In the genomic region with DNA sequence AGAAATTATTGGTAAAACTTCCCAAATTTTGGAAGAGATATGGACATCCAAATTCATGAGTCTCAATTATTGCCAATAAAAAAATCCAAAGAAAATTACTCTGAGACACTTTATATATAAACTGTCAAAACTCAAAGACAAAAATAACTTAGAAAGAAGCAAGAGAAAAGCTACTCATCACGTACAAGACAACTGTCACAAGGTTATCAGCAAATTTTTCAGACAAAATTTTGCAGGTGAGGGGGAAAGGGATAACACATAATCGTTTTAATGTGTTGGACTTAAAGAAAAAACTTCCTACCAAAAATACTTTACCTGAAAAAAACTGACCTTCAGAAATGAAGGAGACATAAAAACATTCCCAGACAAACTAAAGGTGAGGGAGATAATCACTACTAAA, we compare ENCODE assay signal across 29 cellular contexts.
A peak's percentile ranks its signal among the peaks of the same experiment; 100 is the strongest.
DNase-seq lines count a peak whose midpoint lies in the region; FAIRE-seq and TF ChIP-seq lines count a peak whose summit lies in the region.
"Had no signal": no experiment of that assay in that cellular context is flagged by ENCODE, and none has a peak within 500 bp of the region (broad histone marks: within the 10 kb centered on the region; RNA-seq: fewer than 3 reads in every experiment).

No MANE protein-coding gene starts in this region.

- FAIRE-seq in small intestine (lab: Jason Lieb, UNC): no peak
- FAIRE-seq: A204.1, A549, D721Med had no signal

- no peak for DNase-seq in small intestine
- DNase-seq: 8988T; ACHN; AML-193; BE2C; C1 segment of cervical spinal cord; Caco-2; Calu3; CD4-positive, alpha-beta memory T cell; CD4-positive, alpha-beta T cell; CD4-positive, CD25-positive, alpha-beta regulatory T cell; CD8-positive, alpha-beta memory T cell; CD8-positive, alpha-beta T cell; COR-L47; DMS 273 treated with DMSO at 0.1 percent for 48 hours; DMS153; DMS53; DMS79; DMS79 treated with DMSO at 0.1 percent for 48 hours; DND-41; EL had no signal

- POLR2A ChIA-PET in HEK293 (lab: Yijun Ruan, JAX): no interaction called here

- H3K36me3 ChIP-seq in HEK293 (ENCODE audit: control insufficient read depth in 2 of 2, insufficient read depth in 1 of 2, low read length in 2 of 2) (no peaks in the 10 kb centered on the region), small intestine (ENCODE audit: control insufficient read depth in 2 of 2, insufficient read depth in 2 of 2, low read length in 2 of 2) (no peaks in the 10 kb centered on the region)
- H3K36me3 ChIP-seq: BE2C; BLaER1; BLaER1 treated with 17β-estradiol and CSF1 and Interleukin-3, amounts not matched to agents 10 nM and 100 nM had no signal

- no peaks in the 10 kb centered on the region for H3K4me1 ChIP-seq in HEK293 (ENCODE audit: control insufficient read depth, insufficient read depth, low read length)
- H3K4me1 ChIP-seq in small intestine (ENCODE audit: control insufficient read depth in 2 of 2, insufficient read depth in 1 of 2, low read depth in 1 of 2, low read length in 1 of 2): no peaks in the 10 kb centered on the region
- H3K4me1 ChIP-seq: A549; BE2C; BLaER1; BLaER1 treated with 17β-estradiol and CSF1 and Interleukin-3, amounts not matched to agents 10 nM and 100 nM; Caco-2 had no signal

- H3K4me3 ChIP-seq in HEK293 (ENCODE audit: low read depth, low read length) (no peak overlapping the region), small intestine (ENCODE audit: low read depth in 1 of 2, low read length in 2 of 2) (no peak overlapping the region)
- H3K4me3 ChIP-seq: A549; BLaER1; BLaER1 treated with 17β-estradiol and CSF1 and Interleukin-3, amounts not matched to agents 10 nM and 100 nM had no signal

- CTCF ChIA-PET in HEK293 (lab: Yijun Ruan, JAX): no interaction called here

- H3K27ac ChIP-seq in HEK293 (ENCODE audit: extremely low read depth, low read depth, low read length) (no peak overlapping the region), small intestine (ENCODE audit: low read depth in 1 of 2, low read length in 1 of 2) (no peak overlapping the region)
- H3K27ac ChIP-seq: 22Rv1; A549; BLaER1; BLaER1 treated with 17β-estradiol and CSF1 and Interleukin-3, amounts not matched to agents 10 nM and 100 nM; C4-2B had no signal

- H3K9me3 ChIP-seq in HEK293 (ENCODE audit: control insufficient read depth, insufficient read depth, low read depth, low read length): no peaks in the 10 kb centered on the region
- H3K9me3 ChIP-seq in small intestine (ENCODE audit: control insufficient read depth, low read depth): no peaks in the 10 kb centered on the region
- H3K9me3 ChIP-seq: BE2C, Caco-2 had no signal

- 69 to 77% (median 71%) methylated on average over 2 of the region's 2 CpGs for WGBS in small intestine, 3 donors

- no peak for TF ChIP-seq CTCF in HEK293 (tag by site-specific recombination; IDR thresholded peaks at IDR 0.05)

- H3K27me3 ChIP-seq in small intestine (ENCODE audit: control insufficient read depth in 2 of 2, insufficient read depth in 2 of 2, low read length in 2 of 2): peaks cover 0 to 2% of the 10 kb centered on the region in 2 donors
- H3K27me3 ChIP-seq: BE2C; BLaER1; BLaER1 treated with 17β-estradiol and CSF1 and Interleukin-3, amounts not matched to agents 10 nM and 100 nM had no signal

TF ChIP-seq in HEK293, 187 proteins besides CTCF, POLR2A, EP300 and RAD21:
- TF ChIP-seq ZSCAN23 (tag by site-specific recombination; IDR thresholded peaks at IDR 0.05): no peak
- TF ChIP-seq SETDB1 (IDR thresholded peaks at IDR 0.05; ENCODE audit: insufficient read length, low read length): peak; percentile 91
- no peak for TF ChIP-seq ZNF133 (tag by site-specific recombination; IDR thresholded peaks at IDR 0.05)
- TF ChIP-seq TCF7L2 (IDR thresholded peaks at IDR 0.05; ENCODE audit: borderline replicate concordance, low read depth, low read length): no peak
